1 cellular context compared by ENCODE assay signal in the genomic region with DNA sequence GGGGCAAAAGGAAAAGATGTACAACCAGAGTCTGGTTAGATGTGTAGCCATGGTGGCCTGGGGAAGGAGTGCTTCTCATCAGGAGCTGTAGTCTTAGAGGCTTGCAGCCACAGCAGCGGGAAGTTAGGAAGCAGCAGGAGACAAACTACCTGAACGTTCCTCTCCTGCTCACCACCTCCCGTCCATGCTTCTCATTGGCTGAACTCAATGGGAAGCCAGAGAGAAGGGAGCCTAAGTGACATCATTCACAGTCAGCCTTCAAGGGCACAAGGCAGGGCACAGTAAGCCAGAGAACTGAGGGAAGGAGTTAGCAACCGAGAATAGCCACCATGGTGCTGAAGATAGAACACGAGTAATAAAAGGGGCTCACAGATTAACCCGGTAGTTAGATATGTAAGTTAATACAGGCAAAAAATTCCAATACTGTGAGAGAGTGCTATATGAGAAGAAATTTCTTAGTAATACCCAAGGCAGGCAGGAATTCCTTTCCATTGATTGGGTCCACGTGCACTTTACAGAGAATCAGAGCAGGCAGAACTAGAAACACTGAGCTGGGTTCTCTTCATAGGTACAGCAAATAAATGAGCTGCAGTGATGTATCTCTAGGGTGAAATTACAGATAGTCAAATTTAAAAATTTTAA.
TF ChIP-seq lines count a peak whose summit lies in the region.

No MANE protein-coding gene starts in this region.

TF ChIP-seq in GM23338, 12 proteins besides CTCF, POLR2A, EP300 and RAD21 (continued from another document):
- TF ChIP-seq ZNF462 (CRISPR knock-in tag; IDR thresholded peaks at IDR 0.05) (0 out of 2 replicates have a peak, but pooled peaks have one; percentile 28), STAT1 (IDR thresholded peaks at IDR 0.05; ENCODE audit: unreplicated experiment) (no peak), ZNF331 (CRISPR knock-in tag; IDR thresholded peaks at IDR 0.05; ENCODE audit: low read depth) (no peak), ETS1 (IDR thresholded peaks at IDR 0.05) (no peak)
